Comparison of ENCODE assay signal across 1 cellular context in genomic region chr4:138889216-138889615, GRCh38.
TF ChIP-seq lines count a peak whose summit lies in the region.

No MANE protein-coding gene starts in this region.

TF ChIP-seq in K562, 482 proteins besides CTCF, POLR2A, EP300 and RAD21 (continued from another document):
- no peak for TF ChIP-seq RNF219 (CRISPR knock-in tag; IDR thresholded peaks at IDR 0.05)
- TF ChIP-seq TAF9B (IDR thresholded peaks at IDR 0.05; ENCODE audit: partially characterized antibody) = no peak
- no peak for TF ChIP-seq SIN3A (IDR thresholded peaks at IDR 0.05; ENCODE audit: borderline replicate concordance in 2 of 2, control insufficient read depth in 1 of 2, low read depth in 2 of 2, low read length in 2 of 2)
- TF ChIP-seq CREB3L1 (IDR thresholded peaks at IDR 0.05; ENCODE audit: borderline replicate concordance, low read depth) = no peak
- TF ChIP-seq SP2 (IDR thresholded peaks at IDR 0.05; ENCODE audit: extremely low read depth, low read depth, low read length, poor library complexity, severe bottlenecking) = no peak
- TF ChIP-seq, protein P1, sequence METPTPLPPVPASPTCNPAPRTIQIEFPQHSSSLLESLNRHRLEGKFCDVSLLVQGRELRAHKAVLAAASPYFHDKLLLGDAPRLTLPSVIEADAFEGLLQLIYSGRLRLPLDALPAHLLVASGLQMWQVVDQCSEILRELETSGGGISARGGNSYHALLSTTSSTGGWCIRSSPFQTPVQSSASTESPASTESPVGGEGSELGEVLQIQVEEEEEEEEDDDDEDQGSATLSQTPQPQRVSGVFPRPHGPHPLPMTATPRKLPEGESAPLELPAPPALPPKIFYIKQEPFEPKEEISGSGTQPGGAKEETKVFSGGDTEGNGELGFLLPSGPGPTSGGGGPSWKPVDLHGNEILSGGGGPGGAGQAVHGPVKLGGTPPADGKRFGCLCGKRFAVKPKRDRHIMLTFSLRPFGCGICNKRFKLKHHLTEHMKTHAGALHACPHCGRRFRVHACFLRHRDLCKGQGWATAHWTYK (CRISPR knock-in tag; IDR thresholded peaks at IDR 0.05) = no peak
